ENCODE assay signal across 1 cellular context in the genomic region with DNA sequence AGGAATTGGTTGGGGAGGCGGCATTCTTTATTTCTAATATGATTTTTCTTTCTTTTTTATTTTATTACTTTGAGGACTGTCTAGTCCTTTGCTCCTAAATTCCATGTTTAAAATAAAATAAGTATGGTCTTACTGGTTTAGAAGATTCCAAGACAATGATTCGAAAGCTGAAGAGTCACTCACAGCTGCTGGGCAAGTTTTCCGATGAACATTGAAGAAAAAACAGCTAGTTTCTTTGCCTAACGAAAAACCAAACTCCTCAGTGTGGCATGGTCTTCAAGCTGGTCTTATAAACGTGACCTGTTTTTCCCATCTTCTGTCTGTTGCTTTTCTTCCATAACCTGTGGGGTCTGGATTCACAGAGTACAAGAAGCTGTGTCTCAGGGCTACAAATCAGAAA.
TF ChIP-seq lines count a peak whose summit lies in the region.

No MANE protein-coding gene starts in this region.

TF ChIP-seq in GM23338, 12 proteins besides CTCF, POLR2A, EP300 and RAD21:
- TF ChIP-seq, protein P1, sequence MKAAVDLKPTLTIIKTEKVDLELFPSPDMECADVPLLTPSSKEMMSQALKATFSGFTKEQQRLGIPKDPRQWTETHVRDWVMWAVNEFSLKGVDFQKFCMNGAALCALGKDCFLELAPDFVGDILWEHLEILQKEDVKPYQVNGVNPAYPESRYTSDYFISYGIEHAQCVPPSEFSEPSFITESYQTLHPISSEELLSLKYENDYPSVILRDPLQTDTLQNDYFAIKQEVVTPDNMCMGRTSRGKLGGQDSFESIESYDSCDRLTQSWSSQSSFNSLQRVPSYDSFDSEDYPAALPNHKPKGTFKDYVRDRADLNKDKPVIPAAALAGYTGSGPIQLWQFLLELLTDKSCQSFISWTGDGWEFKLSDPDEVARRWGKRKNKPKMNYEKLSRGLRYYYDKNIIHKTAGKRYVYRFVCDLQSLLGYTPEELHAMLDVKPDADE (IDR thresholded peaks at IDR 0.05), result no peak
- TF ChIP-seq POLR2AphosphoS5 (IDR thresholded peaks at IDR 0.05; ENCODE audit: low read depth) (no peak), CREB1 (CRISPR knock-in tag; IDR thresholded peaks at IDR 0.05; ENCODE audit: low read depth) (no peak), ZNF331 (CRISPR knock-in tag; IDR thresholded peaks at IDR 0.05; ENCODE audit: low read depth) (no peak), JUNB (IDR thresholded peaks at IDR 0.05; ENCODE audit: unreplicated experiment) (no peak), EZH2 (IDR thresholded peaks at IDR 0.05; ENCODE audit: low read depth, unreplicated experiment) (no peak), ZNF114 (CRISPR knock-in tag; IDR thresholded peaks at IDR 0.05) (no peak)
- TF ChIP-seq, protein P2, sequence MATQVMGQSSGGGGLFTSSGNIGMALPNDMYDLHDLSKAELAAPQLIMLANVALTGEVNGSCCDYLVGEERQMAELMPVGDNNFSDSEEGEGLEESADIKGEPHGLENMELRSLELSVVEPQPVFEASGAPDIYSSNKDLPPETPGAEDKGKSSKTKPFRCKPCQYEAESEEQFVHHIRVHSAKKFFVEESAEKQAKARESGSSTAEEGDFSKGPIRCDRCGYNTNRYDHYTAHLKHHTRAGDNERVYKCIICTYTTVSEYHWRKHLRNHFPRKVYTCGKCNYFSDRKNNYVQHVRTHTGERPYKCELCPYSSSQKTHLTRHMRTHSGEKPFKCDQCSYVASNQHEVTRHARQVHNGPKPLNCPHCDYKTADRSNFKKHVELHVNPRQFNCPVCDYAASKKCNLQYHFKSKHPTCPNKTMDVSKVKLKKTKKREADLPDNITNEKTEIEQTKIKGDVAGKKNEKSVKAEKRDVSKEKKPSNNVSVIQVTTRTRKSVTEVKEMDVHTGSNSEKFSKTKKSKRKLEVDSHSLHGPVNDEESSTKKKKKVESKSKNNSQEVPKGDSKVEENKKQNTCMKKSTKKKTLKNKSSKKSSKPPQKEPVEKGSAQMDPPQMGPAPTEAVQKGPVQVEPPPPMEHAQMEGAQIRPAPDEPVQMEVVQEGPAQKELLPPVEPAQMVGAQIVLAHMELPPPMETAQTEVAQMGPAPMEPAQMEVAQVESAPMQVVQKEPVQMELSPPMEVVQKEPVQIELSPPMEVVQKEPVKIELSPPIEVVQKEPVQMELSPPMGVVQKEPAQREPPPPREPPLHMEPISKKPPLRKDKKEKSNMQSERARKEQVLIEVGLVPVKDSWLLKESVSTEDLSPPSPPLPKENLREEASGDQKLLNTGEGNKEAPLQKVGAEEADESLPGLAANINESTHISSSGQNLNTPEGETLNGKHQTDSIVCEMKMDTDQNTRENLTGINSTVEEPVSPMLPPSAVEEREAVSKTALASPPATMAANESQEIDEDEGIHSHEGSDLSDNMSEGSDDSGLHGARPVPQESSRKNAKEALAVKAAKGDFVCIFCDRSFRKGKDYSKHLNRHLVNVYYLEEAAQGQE (IDR thresholded peaks at IDR 0.05; ENCODE audit: unreplicated experiment), result no peak
- TF ChIP-seq, protein P3, sequence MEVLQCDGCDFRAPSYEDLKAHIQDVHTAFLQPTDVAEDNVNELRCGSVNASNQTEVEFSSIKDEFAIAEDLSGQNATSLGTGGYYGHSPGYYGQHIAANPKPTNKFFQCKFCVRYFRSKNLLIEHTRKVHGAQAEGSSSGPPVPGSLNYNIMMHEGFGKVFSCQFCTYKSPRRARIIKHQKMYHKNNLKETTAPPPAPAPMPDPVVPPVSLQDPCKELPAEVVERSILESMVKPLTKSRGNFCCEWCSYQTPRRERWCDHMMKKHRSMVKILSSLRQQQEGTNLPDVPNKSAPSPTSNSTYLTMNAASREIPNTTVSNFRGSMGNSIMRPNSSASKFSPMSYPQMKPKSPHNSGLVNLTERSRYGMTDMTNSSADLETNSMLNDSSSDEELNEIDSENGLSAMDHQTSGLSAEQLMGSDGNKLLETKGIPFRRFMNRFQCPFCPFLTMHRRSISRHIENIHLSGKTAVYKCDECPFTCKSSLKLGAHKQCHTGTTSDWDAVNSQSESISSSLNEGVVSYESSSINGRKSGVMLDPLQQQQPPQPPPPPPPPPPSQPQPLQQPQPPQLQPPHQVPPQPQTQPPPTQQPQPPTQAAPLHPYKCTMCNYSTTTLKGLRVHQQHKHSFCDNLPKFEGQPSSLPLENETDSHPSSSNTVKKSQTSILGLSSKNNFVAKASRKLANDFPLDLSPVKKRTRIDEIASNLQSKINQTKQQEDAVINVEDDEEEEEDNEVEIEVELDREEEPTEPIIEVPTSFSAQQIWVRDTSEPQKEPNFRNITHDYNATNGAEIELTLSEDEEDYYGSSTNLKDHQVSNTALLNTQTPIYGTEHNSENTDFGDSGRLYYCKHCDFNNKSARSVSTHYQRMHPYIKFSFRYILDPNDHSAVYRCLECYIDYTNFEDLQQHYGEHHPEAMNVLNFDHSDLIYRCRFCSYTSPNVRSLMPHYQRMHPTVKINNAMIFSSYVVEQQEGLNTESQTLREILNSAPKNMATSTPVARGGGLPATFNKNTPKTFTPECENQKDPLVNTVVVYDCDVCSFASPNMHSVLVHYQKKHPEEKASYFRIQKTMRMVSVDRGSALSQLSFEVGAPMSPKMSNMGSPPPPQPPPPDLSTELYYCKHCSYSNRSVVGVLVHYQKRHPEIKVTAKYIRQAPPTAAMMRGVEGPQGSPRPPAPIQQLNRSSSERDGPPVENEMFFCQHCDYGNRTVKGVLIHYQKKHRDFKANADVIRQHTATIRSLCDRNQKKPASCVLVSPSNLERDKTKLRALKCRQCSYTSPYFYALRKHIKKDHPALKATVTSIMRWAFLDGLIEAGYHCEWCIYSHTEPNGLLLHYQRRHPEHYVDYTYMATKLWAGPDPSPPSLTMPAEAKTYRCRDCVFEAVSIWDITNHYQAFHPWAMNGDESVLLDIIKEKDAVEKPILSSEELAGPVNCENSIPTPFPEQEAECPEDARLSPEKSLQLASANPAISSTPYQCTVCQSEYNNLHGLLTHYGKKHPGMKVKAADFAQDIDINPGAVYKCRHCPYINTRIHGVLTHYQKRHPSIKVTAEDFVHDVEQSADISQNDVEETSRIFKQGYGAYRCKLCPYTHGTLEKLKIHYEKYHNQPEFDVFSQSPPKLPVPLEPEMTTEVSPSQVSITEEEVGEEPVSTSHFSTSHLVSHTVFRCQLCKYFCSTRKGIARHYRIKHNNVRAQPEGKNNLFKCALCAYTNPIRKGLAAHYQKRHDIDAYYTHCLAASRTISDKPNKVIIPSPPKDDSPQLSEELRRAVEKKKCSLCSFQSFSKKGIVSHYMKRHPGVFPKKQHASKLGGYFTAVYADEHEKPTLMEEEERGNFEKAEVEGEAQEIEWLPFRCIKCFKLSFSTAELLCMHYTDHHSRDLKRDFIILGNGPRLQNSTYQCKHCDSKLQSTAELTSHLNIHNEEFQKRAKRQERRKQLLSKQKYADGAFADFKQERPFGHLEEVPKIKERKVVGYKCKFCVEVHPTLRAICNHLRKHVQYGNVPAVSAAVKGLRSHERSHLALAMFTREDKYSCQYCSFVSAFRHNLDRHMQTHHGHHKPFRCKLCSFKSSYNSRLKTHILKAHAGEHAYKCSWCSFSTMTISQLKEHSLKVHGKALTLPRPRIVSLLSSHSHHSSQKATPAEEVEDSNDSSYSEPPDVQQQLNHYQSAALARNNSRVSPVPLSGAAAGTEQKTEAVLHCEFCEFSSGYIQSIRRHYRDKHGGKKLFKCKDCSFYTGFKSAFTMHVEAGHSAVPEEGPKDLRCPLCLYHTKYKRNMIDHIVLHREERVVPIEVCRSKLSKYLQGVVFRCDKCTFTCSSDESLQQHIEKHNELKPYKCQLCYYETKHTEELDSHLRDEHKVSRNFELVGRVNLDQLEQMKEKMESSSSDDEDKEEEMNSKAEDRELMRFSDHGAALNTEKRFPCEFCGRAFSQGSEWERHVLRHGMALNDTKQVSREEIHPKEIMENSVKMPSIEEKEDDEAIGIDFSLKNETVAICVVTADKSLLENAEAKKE (CRISPR knock-in tag; IDR thresholded peaks at IDR 0.05), result no peak
